In genomic region chr22:30308096-30308495, GRCh38 we compare ENCODE assay signal across 11 cellular contexts. TPM values are rescaled to one million over a fixed set of nuclear protein-coding genes. Genes with fewer than 3 reads are reported as not detected.
DNase-seq lines count a peak whose midpoint lies in the region; ATAC-seq and TF ChIP-seq lines count a peak whose summit lies in the region.
"Had no signal": no experiment of that assay in that cellular context is flagged by ENCODE, and none has a peak within 500 bp of the region (broad histone marks: within the 10 kb centered on the region; RNA-seq: fewer than 3 reads in every experiment).

No MANE protein-coding gene starts in this region.

- TF ChIP-seq POLR2A in transverse colon (IDR thresholded peaks at IDR 0.05) (no peak), tibial nerve (IDR thresholded peaks at IDR 0.05) (no peak)

- peak overlapping the region; percentile 33 for H3K27ac ChIP-seq in mesenchymal stem cell (ENCODE audit: low read length, poor library complexity, severe bottlenecking)
- peak overlapping the region; percentile 84 to 90 (median 88) for H3K27ac ChIP-seq in transverse colon
- H3K27ac ChIP-seq in tibial nerve = peak overlapping the region in 2 of 4 donors; percentile 82 to 85

- no peak overlapping the region for H3K9ac ChIP-seq in mesenchymal stem cell (ENCODE audit: low read length)

- intact Hi-C loops in transverse colon (cut with DNase I; ENCODE audit: low total_unique reads) = no loop called here

- no peak overlapping the region for H3K23ac ChIP-seq in mesenchymal stem cell (ENCODE audit: low read length in 2 of 2)

- peak overlapping the region; percentile 96 for H3K27ac Mint-ChIP-seq in activated naive CD4-positive, alpha-beta T cell treated with anti-CD3 and anti-CD28 coated beads, Interleukin-2, amount 10 ng/mL, durations not matched to agents 7 days and 5 days
- peak overlapping the region; percentile 79 for H3K27ac Mint-ChIP-seq in activated CD8-positive, alpha-beta T cell treated with anti-CD3 and anti-CD28 coated beads, Interleukin-2, amount 10 ng/mL, durations not matched to agents 7 days and 5 days
- no peak overlapping the region for H3K27ac Mint-ChIP-seq in HFFc6

- peaks cover 56% of the 10 kb centered on the region for H3K36me3 Mint-ChIP-seq in activated naive CD4-positive, alpha-beta T cell treated with anti-CD3 and anti-CD28 coated beads, Interleukin-2, amount 10 ng/mL, durations not matched to agents 7 days and 5 days
- H3K36me3 Mint-ChIP-seq in activated CD8-positive, alpha-beta T cell treated with anti-CD3 and anti-CD28 coated beads, Interleukin-2, amount 10 ng/mL, durations not matched to agents 7 days and 5 days (ENCODE audit: low read depth) = peaks cover 56% of the 10 kb centered on the region
- H3K36me3 Mint-ChIP-seq in HFFc6 (ENCODE audit: low read depth) = peaks cover 5% of the 10 kb centered on the region; the same call in 1 of the 2 replicates

- no peak overlapping the region for H2BK120ac ChIP-seq in mesenchymal stem cell (ENCODE audit: low read depth, low read length)

- H3K9me3 ChIP-seq in mesenchymal stem cell (ENCODE audit: control insufficient read depth, low read length) (no peaks in the 10 kb centered on the region), transverse colon (no peaks in the 10 kb centered on the region), tibial nerve (no peaks in the 10 kb centered on the region)

- no peaks in the 10 kb centered on the region for H3K27me3 Mint-ChIP-seq in activated naive CD4-positive, alpha-beta T cell treated with anti-CD3 and anti-CD28 coated beads, Interleukin-2, amount 10 ng/mL, durations not matched to agents 7 days and 5 days
- no peaks in the 10 kb centered on the region for H3K27me3 Mint-ChIP-seq in activated CD8-positive, alpha-beta T cell treated with anti-CD3 and anti-CD28 coated beads, Interleukin-2, amount 10 ng/mL, durations not matched to agents 7 days and 5 days (ENCODE audit: low read depth)
- peaks cover 2% of the 10 kb centered on the region; the same call in 1 of the 2 replicates for H3K27me3 Mint-ChIP-seq in HFFc6 (ENCODE audit: insufficient read depth)

- no peak overlapping the region for H2BK5ac ChIP-seq in mesenchymal stem cell (ENCODE audit: low read depth, low read length, poor library complexity, severe bottlenecking)

- TF ChIP-seq CTCF in transverse colon (IDR thresholded peaks at IDR 0.05) = no peak
- no peak for TF ChIP-seq CTCF in HFFc6 (IDR thresholded peaks at IDR 0.05)
- no peak for TF ChIP-seq CTCF in tibial nerve (IDR thresholded peaks at IDR 0.05)

- H2AK5ac ChIP-seq in mesenchymal stem cell (ENCODE audit: low read length, severe bottlenecking) = no peak overlapping the region

- H3K14ac ChIP-seq in mesenchymal stem cell (ENCODE audit: low read length in 2 of 2) = no peak overlapping the region

- peaks cover 11 to 12% of the 10 kb centered on the region in 2 experiments for H3K36me3 ChIP-seq in mesenchymal stem cell (ENCODE audit: control insufficient read depth in 1 of 2, insufficient read depth in 2 of 2, low read depth in 1 of 2, low read length in 2 of 2)
- H3K36me3 ChIP-seq in transverse colon = no peaks in the 10 kb centered on the region
- no peaks in the 10 kb centered on the region for H3K36me3 ChIP-seq in tibial nerve

- in situ Hi-C loops in transverse colon (cut with MboI; ENCODE audit: low pct_ligation_motif_present in 1 of 4, low pct_unique_long_range_greater_than_20kb in 1 of 4, low sequenced_read_pairs in 3 of 4) = no loop called here

- H3K27me3 ChIP-seq in mesenchymal stem cell (ENCODE audit: control insufficient read depth in 1 of 2, insufficient read depth in 1 of 2, low read length in 2 of 2) (no peaks in the 10 kb centered on the region), transverse colon (no peaks in the 10 kb centered on the region), tibial nerve (no peaks in the 10 kb centered on the region)

- POLR2A ChIA-PET in activated CD8-positive, alpha-beta T cell treated with anti-CD3 and anti-CD28 coated beads, Interleukin-2, amount 10 ng/mL, durations not matched to agents 7 days and 5 days (lab: Charles Lee) = interaction anchor here (1.2 to 9.7 kb wide), 2 partner anchors 17 to 116 kb away, joined by 3 to 101 read pairs; partner anchors contain the start of gene TBC1D10A

- H2BK12ac ChIP-seq in mesenchymal stem cell (ENCODE audit: low read length in 2 of 2) = no peak overlapping the region

- H4K8ac ChIP-seq in mesenchymal stem cell (ENCODE audit: low read length) = no peak overlapping the region

- TF ChIP-seq EP300 in transverse colon (IDR thresholded peaks at IDR 0.05; ENCODE audit: low read depth) = no peak
- TF ChIP-seq EP300 in tibial nerve (IDR thresholded peaks at IDR 0.05) = no peak

- H3K4me3 Mint-ChIP-seq in activated naive CD4-positive, alpha-beta T cell treated with anti-CD3 and anti-CD28 coated beads, Interleukin-2, amount 10 ng/mL, durations not matched to agents 7 days and 5 days = no peak overlapping the region
- H3K4me3 Mint-ChIP-seq in activated CD8-positive, alpha-beta T cell treated with anti-CD3 and anti-CD28 coated beads, Interleukin-2, amount 10 ng/mL, durations not matched to agents 7 days and 5 days = peak overlapping the region; percentile 81
- H3K4me3 Mint-ChIP-seq in HFFc6 = no peak overlapping the region

- no peak overlapping the region for H2BK15ac ChIP-seq in mesenchymal stem cell (ENCODE audit: low read depth, poor library complexity, severe bottlenecking)

- DNase-seq in activated naive CD4-positive, alpha-beta T cell treated with anti-CD3 and anti-CD28 coated beads, Interleukin-2, amount 10 ng/mL, durations not matched to agents 7 days and 5 days = no peak
- no peak for DNase-seq in activated naive CD4-positive, alpha-beta T cell treated with Interleukin-2 at 50 U/mL for 16 hours
- no peak for DNase-seq in activated CD8-positive, alpha-beta T cell treated with anti-CD3 and anti-CD28 coated beads, Interleukin-2, amount 10 ng/mL, durations not matched to agents 7 days and 5 days
- no peak for DNase-seq in mesenchymal stem cell
- DNase-seq in transverse colon = no peak
- no peak for DNase-seq in HFFc6
- DNase-seq in tibial nerve (ENCODE audit: low spot score in 2 of 2) = no peak
- DNase-seq: NCI-H2171 treated with DMSO at 0.1 percent for 48 hours had no signal

- H3K79me1 ChIP-seq in mesenchymal stem cell (replicated peaks; ENCODE audit: low read length, poor library complexity, severe bottlenecking) = peaks cover 23% of the 10 kb centered on the region

- peak overlapping the region in 1 of 2 experiments; percentile 16 for H3K18ac ChIP-seq in mesenchymal stem cell (ENCODE audit: low read depth in 1 of 2, low read length in 2 of 2)

- ATAC-seq in activated CD8-positive, alpha-beta T cell treated with anti-CD3 and anti-CD28 coated beads, Interleukin-2, amount 10 ng/mL, durations not matched to agents 7 days and 5 days = no peak
- ATAC-seq in GM18502 (IDR thresholded peaks at IDR 0.05; ENCODE audit: poor library complexity, unreplicated experiment) = no peak
- ATAC-seq: Panc1, right cardiac atrium had no signal

- WGBS in mesenchymal stem cell = 88% methylated on average over 1 of the region's 2 CpGs
- 70 to 83% methylated on average over 2 of the region's 2 CpGs for WGBS in transverse colon (ENCODE audit: low coverage in 1 of 2), 2 donors
- 61 to 64% methylated on average over 2 of the region's 2 CpGs for WGBS in tibial nerve, 2 donors

- no peak overlapping the region for H3K4ac ChIP-seq in mesenchymal stem cell (ENCODE audit: low read depth in 1 of 2, low read length in 2 of 2)

- CTCF ChIA-PET in activated naive CD4-positive, alpha-beta T cell treated with anti-CD3 and anti-CD28 coated beads, Interleukin-2, amount 10 ng/mL, durations not matched to agents 7 days and 5 days (lab: Charles Lee) = interaction anchor here (6.7 kb wide), 1 partner anchor 18 kb away, joined by 57 read pairs; the partner anchor contains the start of gene CASTOR1
- CTCF ChIA-PET in activated CD8-positive, alpha-beta T cell treated with anti-CD3 and anti-CD28 coated beads, Interleukin-2, amount 10 ng/mL, durations not matched to agents 7 days and 5 days (lab: Charles Lee) = interaction anchor here (0.8 to 16.1 kb wide), 4 partner anchors 12 to 44 kb away, joined by 3 to 184 read pairs (median 4); partner anchors contain the start of gene CASTOR1

- no peak overlapping the region for H2AFZ ChIP-seq in mesenchymal stem cell (ENCODE audit: low read depth, low read length)

- H3K4me2 ChIP-seq in mesenchymal stem cell (ENCODE audit: low read length, poor library complexity, severe bottlenecking) = no peak overlapping the region

- no peaks in the 10 kb centered on the region for H3K9me3 Mint-ChIP-seq in activated naive CD4-positive, alpha-beta T cell treated with anti-CD3 and anti-CD28 coated beads, Interleukin-2, amount 10 ng/mL, durations not matched to agents 7 days and 5 days
- no peaks in the 10 kb centered on the region for H3K9me3 Mint-ChIP-seq in activated CD8-positive, alpha-beta T cell treated with anti-CD3 and anti-CD28 coated beads, Interleukin-2, amount 10 ng/mL, durations not matched to agents 7 days and 5 days (ENCODE audit: insufficient read depth)
- no peaks in the 10 kb centered on the region for H3K9me3 Mint-ChIP-seq in HFFc6

- peaks cover 55% of the 10 kb centered on the region for H3K4me1 ChIP-seq in mesenchymal stem cell (ENCODE audit: control insufficient read depth, insufficient read depth, low read depth, low read length)
- H3K4me1 ChIP-seq in transverse colon = peaks cover 89 to 100% (median 96%) of the 10 kb centered on the region in 4 donors
- H3K4me1 ChIP-seq in tibial nerve = peaks cover 0 to 100% (median 89%) of the 10 kb centered on the region in 4 donors

- H3K4me3 ChIP-seq in mesenchymal stem cell (ENCODE audit: insufficient read depth in 1 of 2, low read depth in 1 of 2, low read length in 2 of 2) (no peak overlapping the region), transverse colon (no peak overlapping the region), tibial nerve (no peak overlapping the region)

- H3K4me1 Mint-ChIP-seq in activated naive CD4-positive, alpha-beta T cell treated with anti-CD3 and anti-CD28 coated beads, Interleukin-2, amount 10 ng/mL, durations not matched to agents 7 days and 5 days = peaks cover 99% of the 10 kb centered on the region
- peaks cover 100% of the 10 kb centered on the region for H3K4me1 Mint-ChIP-seq in activated CD8-positive, alpha-beta T cell treated with anti-CD3 and anti-CD28 coated beads, Interleukin-2, amount 10 ng/mL, durations not matched to agents 7 days and 5 days (ENCODE audit: low read depth)
- H3K4me1 Mint-ChIP-seq in HFFc6 (ENCODE audit: low read depth) = peaks cover 78% of the 10 kb centered on the region

- H4K91ac ChIP-seq in mesenchymal stem cell (ENCODE audit: low read length) = peak overlapping the region; percentile 48

RNA-seq across cellular contexts. Expression of gene TBC1D10A, which starts 18.6 kb away (rescaled TPM):
- total RNA-seq in activated CD8-positive, alpha-beta T cell treated with anti-CD3 and anti-CD28 coated beads, Interleukin-2, amount 10 ng/mL, durations not matched to agents 7 days and 5 days = 10 to 100 TPM; 47.6 to 49.2 TPM
- polyA plus RNA-seq in mesenchymal stem cell (2013, experiment 1 of 2) = 15.7 TPM
- polyA plus RNA-seq in mesenchymal stem cell (2013, experiment 2 of 2) = 14.0 TPM
- 10 to 100 TPM; 27.9 to 72.2 (median 45.7) TPM for total RNA-seq in transverse colon
- total RNA-seq in HFFc6 (2021; fragmentation: NEBNext Ultra II Directional; extraction: Animal tissue kit (Norgen Biotek cat#: 25700)) = 10 to 100 TPM; 15.6 to 20.6 (median 16.7) TPM
- total RNA-seq in tibial nerve = 10 to 100 TPM; 46.8 to 63.9 (median 52.1) TPM

RNA-seq across cellular contexts. Expression of gene CASTOR1, which starts 18.8 kb away (rescaled TPM):
- 10 to 100 TPM; 24.5 to 25.4 TPM for total RNA-seq in activated CD8-positive, alpha-beta T cell treated with anti-CD3 and anti-CD28 coated beads, Interleukin-2, amount 10 ng/mL, durations not matched to agents 7 days and 5 days
- 9.7 TPM for polyA plus RNA-seq in mesenchymal stem cell (2013, experiment 1 of 2)
- polyA plus RNA-seq in mesenchymal stem cell (2013, experiment 2 of 2) = 8.7 TPM
- total RNA-seq in transverse colon = 1 to 10 TPM in 2 of 4 donors, not detected in 2; 5.6 to 6.8 TPM
- total RNA-seq in HFFc6 (2021; fragmentation: NEBNext Ultra II Directional; extraction: Animal tissue kit (Norgen Biotek cat#: 25700)) = 1 to 10 TPM; 4.5 to 8.1 (median 5.7) TPM
- total RNA-seq in tibial nerve = 10 to 100 TPM; 38.7 to 57.9 (median 45.3) TPM

RNA-seq across cellular contexts. Expression of gene OSM, which starts 41.4 kb away (rescaled TPM):
- 100 to 1,000 TPM; 135 to 140 TPM for total RNA-seq in activated CD8-positive, alpha-beta T cell treated with anti-CD3 and anti-CD28 coated beads, Interleukin-2, amount 10 ng/mL, durations not matched to agents 7 days and 5 days
- polyA plus RNA-seq in mesenchymal stem cell (2013, experiment 1 of 2) = not detected
- polyA plus RNA-seq in mesenchymal stem cell (2013, experiment 2 of 2) = not detected
- total RNA-seq in transverse colon = not detected
- not detected for total RNA-seq in HFFc6 (2021; fragmentation: NEBNext Ultra II Directional; extraction: Animal tissue kit (Norgen Biotek cat#: 25700))
- total RNA-seq in tibial nerve = 10 to 100 TPM in 1 of 4 donors, 1 to 10 TPM in 3; 1.4 to 19.7 (median 4.2) TPM

RNA-seq across cellular contexts. Expression of gene SF3A1, which starts 48.6 kb away (rescaled TPM):
- 100 to 1,000 TPM; 211 to 246 TPM for total RNA-seq in activated CD8-positive, alpha-beta T cell treated with anti-CD3 and anti-CD28 coated beads, Interleukin-2, amount 10 ng/mL, durations not matched to agents 7 days and 5 days
- polyA plus RNA-seq in mesenchymal stem cell (2013, experiment 1 of 2) = 106 TPM
- 105 TPM for polyA plus RNA-seq in mesenchymal stem cell (2013, experiment 2 of 2)
- total RNA-seq in transverse colon (100 to 1,000 TPM in 2 of 4 donors, 10 to 100 TPM in 2; 73.2 to 664 (median 99.3) TPM), tibial nerve (10 to 100 TPM; 76.2 to 98.1 (median 91.7) TPM)
- total RNA-seq in HFFc6 (2021; fragmentation: NEBNext Ultra II Directional; extraction: Animal tissue kit (Norgen Biotek cat#: 25700)) = 100 to 1,000 TPM; 166 to 197 (median 181) TPM

RNA-seq across cellular contexts. Expression of gene CCDC157, which starts 48.7 kb away (rescaled TPM):
- total RNA-seq in activated CD8-positive, alpha-beta T cell treated with anti-CD3 and anti-CD28 coated beads, Interleukin-2, amount 10 ng/mL, durations not matched to agents 7 days and 5 days = 1 to 10 TPM; 4.3 to 5.0 TPM
- 1.7 TPM for polyA plus RNA-seq in mesenchymal stem cell (2013, experiment 1 of 2)
- 1.8 TPM for polyA plus RNA-seq in mesenchymal stem cell (2013, experiment 2 of 2)
- total RNA-seq in transverse colon = 1 to 10 TPM; 1.4 to 5.2 (median 3.3) TPM
- 1 to 10 TPM; 1.4 to 1.6 (median 1.5) TPM for total RNA-seq in HFFc6 (2021; fragmentation: NEBNext Ultra II Directional; extraction: Animal tissue kit (Norgen Biotek cat#: 25700))
- 10 to 100 TPM in 1 of 4 donors, 1 to 10 TPM in 3; 1.0 to 10.5 (median 5.2) TPM for total RNA-seq in tibial nerve

Comparison
In these comparisons a context has a peak if more than half of its experiments do, and no peak if none do; other contexts are left out.
1. RNA of gene OSM, which starts 41.4 kb away (total RNA-seq): 135 to 140 TPM in activated CD8-positive, alpha-beta T cell treated with anti-CD3 and anti-CD28 coated beads, Interleukin-2, amount 10 ng/mL, durations not matched to agents 7 days and 5 days; 1.4 to 19.7 TPM in tibial nerve, not detected in transverse colon and not detected in HFFc6; every median in the first group is over 4 times any median in the second.